2 cellular contexts compared by ENCODE assay signal in genomic region chr13:31605076-31605858, GRCh38.
A peak's percentile ranks its signal among the peaks of the same experiment; 100 is the strongest.
TF ChIP-seq lines count a peak whose summit lies in the region.

No MANE protein-coding gene starts in this region.

TF ChIP-seq in GM23338, 12 proteins besides CTCF, POLR2A, EP300 and RAD21 (continued from another document):
- TF ChIP-seq REST (IDR thresholded peaks at IDR 0.05; ENCODE audit: unreplicated experiment), result no peak
- TF ChIP-seq EZH2phosphoT487 (IDR thresholded peaks at IDR 0.05; ENCODE audit: unreplicated experiment), result no peak
- TF ChIP-seq STAT1 (IDR thresholded peaks at IDR 0.05; ENCODE audit: unreplicated experiment), result no peak
- TF ChIP-seq POLR2AphosphoS5 (IDR thresholded peaks at IDR 0.05; ENCODE audit: low read depth), result no peak
- TF ChIP-seq EZH2 (IDR thresholded peaks at IDR 0.05; ENCODE audit: low read depth, unreplicated experiment), result no peak

TF ChIP-seq in K562, 482 proteins besides CTCF, POLR2A, EP300 and RAD21 (continued from another document):
- TF ChIP-seq ZNF407 (IDR thresholded peaks at IDR 0.05; ENCODE audit: low read depth) (no peak), CEBPG (CRISPR knock-in tag; IDR thresholded peaks at IDR 0.05) (no peak), CEBPG (tag; conservative IDR thresholded peaks at IDR 0.05 in 1 of 2, IDR thresholded peaks at IDR 0.05 in 1 of 2) (peak in 1 of 2 experiments; percentile 37; a peak in 1 of 4 replicates), FOS (IDR thresholded peaks at IDR 0.05; ENCODE audit: extremely low read depth, insufficient read length) (no peak), ZBTB17 (CRISPR knock-in tag; IDR thresholded peaks at IDR 0.05) (no peak), TEAD2 (tag; IDR thresholded peaks at IDR 0.05) (no peak), ZNF316 (IDR thresholded peaks at IDR 0.05) (peak; percentile 89), ZNF507 (tag; conservative IDR thresholded peaks at IDR 0.05) (no peak), MAFF (IDR thresholded peaks at IDR 0.05; ENCODE audit: low read length) (peak; percentile 95), MAFG (tag; conservative IDR thresholded peaks at IDR 0.05) (peak; percentile 83), CHD2 (IDR thresholded peaks at IDR 0.05; ENCODE audit: low read depth, low read length) (no peak), MXD1 (CRISPR knock-in tag; IDR thresholded peaks at IDR 0.05; ENCODE audit: borderline replicate concordance, poor library complexity, severe bottlenecking) (no peak)
